In the genomic region with DNA sequence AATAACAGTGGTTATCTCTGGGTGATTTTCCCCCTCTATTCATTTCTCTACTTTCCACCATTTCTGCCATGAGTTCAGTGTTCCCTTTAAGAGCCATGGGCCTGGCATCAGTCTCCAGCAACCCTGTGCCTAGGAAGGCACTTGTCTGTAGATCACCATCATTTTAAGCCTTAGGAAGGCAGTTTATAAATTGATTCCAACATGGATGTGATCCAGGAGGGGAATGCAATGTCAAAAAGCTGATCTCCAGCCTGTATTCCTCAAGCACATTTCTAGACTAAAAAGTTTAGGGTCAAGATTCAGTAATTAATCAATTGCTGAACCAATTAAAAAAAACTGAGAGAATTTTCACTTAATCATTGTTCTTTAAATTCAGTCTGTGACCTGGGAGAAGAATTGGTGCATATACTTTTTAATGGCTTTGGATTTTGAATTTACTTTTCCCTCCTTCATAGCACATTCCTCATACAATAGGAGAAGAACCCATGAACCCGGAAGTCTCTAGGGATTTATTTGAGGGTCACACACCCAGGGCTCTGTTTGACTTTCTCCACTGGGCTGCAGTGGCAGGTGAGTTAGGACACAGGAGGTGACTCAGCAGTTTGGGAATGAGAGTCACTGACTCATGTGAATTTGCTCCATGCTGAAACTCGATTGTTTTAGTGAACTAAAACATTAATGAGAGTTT, we compare ENCODE assay signal across 9 cellular contexts. TPM values are rescaled to one million over a fixed set of nuclear protein-coding genes. Genes with fewer than 3 reads are reported as not detected.
DNase-seq lines count a peak whose midpoint lies in the region; ATAC-seq, FAIRE-seq and TF ChIP-seq lines count a peak whose summit lies in the region.
"Had no signal": no experiment of that assay in that cellular context is flagged by ENCODE, and none has a peak within 500 bp of the region (broad histone marks: within the 10 kb centered on the region; RNA-seq: fewer than 3 reads in every experiment).

No MANE protein-coding gene starts in this region.

- no peaks in the 10 kb centered on the region for H3K9me3 ChIP-seq in adrenal gland (replicated peaks in 1 of 3)
- no peaks in the 10 kb centered on the region for H3K9me3 ChIP-seq in keratinocyte (ENCODE audit: control insufficient read depth, low read depth, low read length)

- FAIRE-seq in keratinocyte (lab: Jason Lieb, UNC): peak; percentile 73

- H3K9me1 ChIP-seq in keratinocyte (ENCODE audit: control insufficient read depth, extremely low read depth, insufficient read depth, low read length): no peaks in the 10 kb centered on the region

- dilution Hi-C loops in keratinocyte (cut with MboI; ENCODE audit: extremely low pct_ligation_motif_present, low sequenced_read_pairs): no loop called here

- intact Hi-C loops in adrenal gland (cut with DNase I): no loop called here

- no peak overlapping the region for H3K9ac ChIP-seq in keratinocyte (ENCODE audit: control insufficient read depth, extremely low read depth, insufficient read depth, low read length)

- peak in 1 of 2 donors; percentile 26 for TF ChIP-seq POLR2A in adrenal gland (IDR thresholded peaks at IDR 0.05)

- TF ChIP-seq CTCF in adrenal gland (IDR thresholded peaks at IDR 0.05) (no peak), keratinocyte (optimal IDR thresholded peaks at IDR 0.05 in 1 of 3, IDR thresholded peaks at IDR 0.05 in 1 of 3, conservative IDR thresholded peaks at IDR 0.05 in 1 of 3; ENCODE audit: extremely low read depth in 1 of 3, insufficient read depth in 2 of 3, low read length in 3 of 3) (no peak)

- 9 to 24% (median 20%) methylated on average over 2 of the region's 2 CpGs for WGBS in adrenal gland, 4 donors

- H3K27me3 ChIP-seq in adrenal gland (no peaks in the 10 kb centered on the region), keratinocyte (ENCODE audit: control insufficient read depth, extremely low read depth, insufficient read depth, low read length) (no peaks in the 10 kb centered on the region)

- DNase-seq in AML-193 (lab: John Stamatoyannopoulos, UW) (peak; percentile 10 to 15), HuH-7.5 (ENCODE audit: low spot score) (peak; percentile 66), adrenal gland (peak; percentile 40 to 81 (median 74)), keratinocyte (ENCODE audit: low read depth, low spot score) (no peak)
- DNase-seq in effector CD4-positive, alpha-beta T cell: no peak
- no peak for DNase-seq in activated CD4-positive, alpha-beta T cell treated with anti-CD3 and anti-CD28 coated beads for 4 hours

- H4K20me1 ChIP-seq in keratinocyte (ENCODE audit: control insufficient read depth, extremely low read depth, insufficient read depth, low read length): no peaks in the 10 kb centered on the region

- no peak for ATAC-seq in HG02798 (IDR thresholded peaks at IDR 0.05; ENCODE audit: poor library complexity, unreplicated experiment)
- ATAC-seq in GM21786 (IDR thresholded peaks at IDR 0.05; ENCODE audit: unreplicated experiment): no peak

- no peak overlapping the region for H3K4me3 ChIP-seq in adrenal gland
- H3K4me3 ChIP-seq in keratinocyte (ENCODE audit: control insufficient read depth in 2 of 3, extremely low read depth in 1 of 3, insufficient read depth in 2 of 3, low read depth in 1 of 3, low read length in 3 of 3): no peak overlapping the region
- H3K4me3 ChIP-seq: SK-N-MC had no signal

- H3K79me2 ChIP-seq in keratinocyte (ENCODE audit: control insufficient read depth, insufficient read depth, low read length): no peaks in the 10 kb centered on the region

- H2AFZ ChIP-seq in keratinocyte (ENCODE audit: control insufficient read depth, low read length): no peak overlapping the region

- peak overlapping the region; percentile 59 for H3K4me2 ChIP-seq in keratinocyte (ENCODE audit: control insufficient read depth, extremely low read depth, insufficient read depth, low read depth, low read length)

- H3K36me3 ChIP-seq in adrenal gland (replicated peaks in 1 of 2) (no peaks in the 10 kb centered on the region), keratinocyte (ENCODE audit: control insufficient read depth in 2 of 2, extremely low read depth in 1 of 2, insufficient read depth in 2 of 2, low read length in 2 of 2) (no peaks in the 10 kb centered on the region)

- H3K4me1 ChIP-seq in adrenal gland (replicated peaks in 1 of 2) (peaks cover 14 to 29% of the 10 kb centered on the region in 2 donors), keratinocyte (ENCODE audit: control insufficient read depth, extremely low read depth, insufficient read depth, low read length) (peaks cover 14% of the 10 kb centered on the region)

- H3K27ac ChIP-seq in adrenal gland (peak overlapping the region; percentile 25 to 81 (median 72)), keratinocyte (ENCODE audit: control insufficient read depth, insufficient read depth, low read length) (peak overlapping the region; percentile 27)
- H3K27ac ChIP-seq: SK-N-MC had no signal

RNA-seq across cellular contexts. Expression of a gene that starts 6.1 kb away (rescaled TPM):
- total RNA-seq in adrenal gland: 100 to 1,000 TPM in 1 of 8 donors, 10 to 100 TPM in 7; 26.9 to 120 (median 38.6) TPM
- polyA plus RNA-seq in adrenal gland (10 to 100 TPM in 1 of 3 donors, 1 to 10 TPM in 2; 6.0 to 73.1 (median 6.4) TPM), keratinocyte (18.2 to 30.2 TPM (median 27.0 TPM) in 3 replicates)
- 6.9 TPM for polyA plus RNA-seq in keratinocyte (2011; ENCODE audit: low read depth)
- polyA plus RNA-seq in keratinocyte (2011; cell fraction: cytosol; rRNA removed): 7.1 and 14.8 TPM in 2 replicates
- 37.7 and 48.5 TPM in 2 replicates for polyA plus RNA-seq in keratinocyte (2011; cell fraction: nucleus; rRNA removed)
- 16.3 and 17.8 TPM in 2 replicates for polyA plus RNA-seq in keratinocyte (2012; ENCODE audit: low replicate concordance)
- 21.8 to 45.3 TPM (median 42.6 TPM) in 3 replicates for polyA minus RNA-seq in keratinocyte
- polyA minus RNA-seq in keratinocyte (2011; cell fraction: cytosol; rRNA and poly(A)+ RNA removed): 16.9 TPM
- 49.9 and 90.3 TPM in 2 replicates for polyA minus RNA-seq in keratinocyte (2011; cell fraction: nucleus; rRNA and poly(A)+ RNA removed)

RNA-seq across cellular contexts. Expression of a gene that starts 51.7 kb away (rescaled TPM):
- total RNA-seq in adrenal gland: not detected
- polyA plus RNA-seq in adrenal gland (not detected), keratinocyte (not detected in 3 replicates)
- 0.41 TPM for polyA plus RNA-seq in keratinocyte (2011; ENCODE audit: low read depth)
- 0.24 and 0.26 TPM in 2 replicates for polyA plus RNA-seq in keratinocyte (2011; cell fraction: cytosol; rRNA removed)
- not detected in 2 replicates for polyA plus RNA-seq in keratinocyte (2011; cell fraction: nucleus; rRNA removed)
- polyA plus RNA-seq in keratinocyte (2012; ENCODE audit: low replicate concordance): 0.46 and 1.0 TPM in 2 replicates
- not detected in 3 replicates for polyA minus RNA-seq in keratinocyte
- not detected for polyA minus RNA-seq in keratinocyte (2011; cell fraction: cytosol; rRNA and poly(A)+ RNA removed)
- polyA minus RNA-seq in keratinocyte (2011; cell fraction: nucleus; rRNA and poly(A)+ RNA removed): not detected in 2 replicates

Comparison
In these comparisons a context has a peak if more than half of its experiments do, and no peak if none do; other contexts are left out.
1. DNase-seq: peak in AML-193 (2 of 2), HuH-7.5 (single experiment) and adrenal gland (7 of 7); none in keratinocyte (single experiment), effector CD4-positive, alpha-beta T cell (single experiment) and activated CD4-positive, alpha-beta T cell treated with anti-CD3 and anti-CD28 coated beads for 4 hours (0 of 2).